ENCODE assay signal across 27 cellular contexts in genomic region chrX:152343306-152343705, GRCh38.
DNase-seq lines count a peak whose midpoint lies in the region; ATAC-seq and TF ChIP-seq lines count a peak whose summit lies in the region.
"Had no signal": no experiment of that assay in that cellular context is flagged by ENCODE, and none has a peak within 500 bp of the region (broad histone marks: within the 10 kb centered on the region; RNA-seq: fewer than 3 reads in every experiment).

No MANE protein-coding gene starts in this region.

- intact Hi-C loops in left ventricle myocardium inferior (cut with micrococcal nuclease) (no loop called here), cardiac septum (cut with DNase I) (loop anchor here (10.0 kb wide), 1 partner anchor 589 kb away; no protein-coding TSS in a partner anchor)

- H3K4me1 ChIP-seq in left ventricle myocardium inferior: no peaks in the 10 kb centered on the region

- no peak for DNase-seq in left ventricle myocardium inferior
- DNase-seq in cardiac septum (ENCODE audit: low spot score): no peak
- peak; percentile 4 for DNase-seq in RPMI7951 (ENCODE audit: low read depth)
- peak; percentile 1 for DNase-seq in fibroblast of mammary gland (ENCODE audit: low read depth)
- no peak for DNase-seq in activated CD4-positive, CD25-positive, alpha-beta regulatory T cell (lab: John Stamatoyannopoulos, UW)
- DNase-seq in NOMO-1 treated with DMSO at 0.1 percent for 48 hours (lab: John Stamatoyannopoulos, UW; ENCODE audit: unreplicated experiment): no peak
- DNase-seq: activated CD4-positive, CD25-positive, alpha-beta regulatory T cell treated with anti-CD3 and anti-CD28 coated beads, Interleukin-2, amount 50 U/mL, for 72 hours; activated CD8-positive, alpha-beta T cell treated with anti-CD3 and anti-CD28 coated beads, Interleukin-2, amount 10 ng/mL, durations not matched to agents 7 days and 5 days; activated effector memory CD4-positive, alpha-beta T cell treated with Interleukin-2 at 50 U/mL for 16 hours; activated naive CD8-positive, alpha-beta T cell treated with anti-CD3 and anti-CD28 coated beads for 36 hours; activated T-cell treated with anti-CD3 and anti-CD28 coated beads for 4 hours; EL; HFFc6; immature natural killer cell; KG1; left ventricle myocardium superior; mucosa of descending colon; MV-4-11; NCI-H526; ovary; right cardiac atrium; Right ventricle myocardium superior; stimulated activated CD4-positive, alpha-beta T cell treated with anti-CD3 and anti-CD28 coated beads, Interleukin-4, amount 100 ng/mL, for 1 hour; stimulated activated naive B cell treated with anti-CD40 and anti-IgM and Interleukin-4, amounts not matched to agents 10 μg/mL and 1 μg/mL and 100 μg/mL, for 72 hours; T-helper 9 cell had no signal

- no peaks in the 10 kb centered on the region for H3K36me3 ChIP-seq in left ventricle myocardium inferior
- H3K36me3 ChIP-seq: ovary had no signal

- TF ChIP-seq CTCF in left ventricle myocardium inferior (IDR thresholded peaks at IDR 0.05; ENCODE audit: borderline replicate concordance) (peak; percentile 18), fibroblast of mammary gland (conservative IDR thresholded peaks at IDR 0.05; ENCODE audit: control insufficient read depth, insufficient read depth, low read depth, low read length) (no peak)

- H3K4me3 ChIP-seq in left ventricle myocardium inferior (no peak overlapping the region), fibroblast of mammary gland (ENCODE audit: control insufficient read depth, low read depth, low read length) (no peak overlapping the region)
- H3K4me3 ChIP-seq: mucosa of descending colon, ovary had no signal

- no peak overlapping the region for H3K27ac ChIP-seq in left ventricle myocardium inferior (replicated peaks)
- H3K27ac ChIP-seq: epithelial cell of prostate, ovary had no signal

- no peak for ATAC-seq in HG03196 (IDR thresholded peaks at IDR 0.05; ENCODE audit: unreplicated experiment)
- ATAC-seq: activated CD8-positive, alpha-beta T cell treated with anti-CD3 and anti-CD28 coated beads, Interleukin-2, amount 10 ng/mL, durations not matched to agents 7 days and 5 days; left ventricle myocardium superior; mucosa of descending colon; right cardiac atrium; stimulated activated naive B cell treated with anti-CD40 and anti-IgM and Interleukin-4, amounts not matched to agents 10 μg/mL and 1 μg/mL and 100 μg/mL, for 72 hours had no signal

- no peaks in the 10 kb centered on the region for H3K27me3 ChIP-seq in left ventricle myocardium inferior (ENCODE audit: low read depth)
- H3K27me3 ChIP-seq: ovary had no signal

- no peaks in the 10 kb centered on the region for H3K9me3 ChIP-seq in left ventricle myocardium inferior (replicated peaks)
- H3K9me3 ChIP-seq: mucosa of descending colon, ovary had no signal

Comparison
In these comparisons a context has a peak if more than half of its experiments do, and no peak if none do; other contexts are left out.
1. DNase-seq: peak in RPMI7951 (single experiment) and fibroblast of mammary gland (single experiment); none in left ventricle myocardium inferior (single experiment), cardiac septum (single experiment), activated CD4-positive, CD25-positive, alpha-beta regulatory T cell (0 of 4) and NOMO-1 treated with DMSO at 0.1 percent for 48 hours (single experiment).